Comparison of ENCODE assay signal across 8 cellular contexts in the genomic region with DNA sequence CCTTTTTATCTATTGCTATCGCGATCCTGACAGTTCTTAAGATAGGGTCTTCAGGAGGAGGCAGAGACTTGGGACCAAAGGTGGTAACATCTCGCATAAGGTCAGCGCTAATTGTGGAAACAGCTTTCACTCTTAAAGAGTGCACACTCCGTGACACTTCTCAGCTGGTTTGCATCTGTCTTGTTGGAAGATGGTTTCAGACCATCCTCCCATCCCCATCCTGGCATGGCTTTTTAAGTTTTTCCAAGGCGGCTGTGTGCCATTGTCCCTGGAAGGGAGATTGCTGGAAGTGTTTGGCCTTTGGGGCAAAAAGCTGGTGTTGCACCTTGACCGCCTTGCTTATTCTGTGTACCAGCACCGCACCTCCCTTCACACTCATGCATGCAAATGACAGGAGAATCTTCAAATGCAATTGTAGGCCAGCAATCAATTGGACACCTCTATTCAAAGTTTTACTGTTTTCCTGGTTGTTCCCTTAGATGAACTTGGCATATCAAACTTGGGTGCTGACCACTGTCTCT. TPM values are rescaled to one million over a fixed set of nuclear protein-coding genes. Genes with fewer than 3 reads are reported as not detected.
A peak's percentile ranks its signal among the peaks of the same experiment; 100 is the strongest.
DNase-seq lines count a peak whose midpoint lies in the region; ATAC-seq and TF ChIP-seq lines count a peak whose summit lies in the region.

No MANE protein-coding gene starts in this region.

- H3K9me2 ChIP-seq in Loucy (replicated peaks; ENCODE audit: low read depth, low read length), result no peaks in the 10 kb centered on the region

- peak overlapping the region; percentile 94 for H3K4me3 ChIP-seq in BLaER1
- peak overlapping the region; percentile 81 for H3K4me3 ChIP-seq in Loucy (ENCODE audit: low read length, poor library complexity, severe bottlenecking)
- peak overlapping the region; percentile 71 to 95 (median 88) for H3K4me3 ChIP-seq in dorsolateral prefrontal cortex
- H3K4me3 ChIP-seq in mucosa of descending colon, result no peak overlapping the region

- peak in 1 of 10 donors; percentile 22 for DNase-seq in dorsolateral prefrontal cortex
- no peak for DNase-seq in NOMO-1 treated with dmso at 0.1 percent for 144 hours (lab: John Stamatoyannopoulos, UW; ENCODE audit: unreplicated experiment)
- DNase-seq in putamen (ENCODE audit: low spot score), result no peak
- no peak for DNase-seq in mucosa of descending colon
- DNase-seq in RPMI8226, result no peak

- H3K79me2 ChIP-seq in Loucy (ENCODE audit: insufficient read depth, low read length), result peaks cover 60% of the 10 kb centered on the region

- no peaks in the 10 kb centered on the region for H3K9me3 Mint-ChIP-seq in nephron

- no peaks in the 10 kb centered on the region for H3K36me3 Mint-ChIP-seq in nephron (ENCODE audit: low read depth)

- peaks cover 44% of the 10 kb centered on the region for H3K4me1 ChIP-seq in BLaER1
- peaks cover 56% of the 10 kb centered on the region for H3K4me1 ChIP-seq in Loucy (ENCODE audit: insufficient read depth, low read length, poor library complexity, severe bottlenecking)
- peaks cover 12% of the 10 kb centered on the region for H3K4me1 ChIP-seq in mucosa of descending colon (ENCODE audit: low read depth)

- H3K27me3 ChIP-seq in BLaER1 (no peaks in the 10 kb centered on the region), Loucy (ENCODE audit: insufficient read depth, low read length, poor library complexity, severe bottlenecking) (no peaks in the 10 kb centered on the region), dorsolateral prefrontal cortex (no peaks in the 10 kb centered on the region)

- no peaks in the 10 kb centered on the region for H3K9me3 ChIP-seq in BLaER1
- H3K9me3 ChIP-seq in Loucy (ENCODE audit: insufficient read depth, low read depth, low read length), result no peaks in the 10 kb centered on the region
- H3K9me3 ChIP-seq in mucosa of descending colon, result no peaks in the 10 kb centered on the region

- H3K4me2 ChIP-seq in BLaER1, result peak overlapping the region; percentile 89
- peak overlapping the region; percentile 88 for H3K4me2 ChIP-seq in Loucy (ENCODE audit: low read depth, low read length, poor library complexity, severe bottlenecking)

- H3K4me3 Mint-ChIP-seq in nephron, result peak overlapping the region; percentile 86 to 92 (median 87)

- H4K20me1 ChIP-seq in BLaER1 (peaks cover 59% of the 10 kb centered on the region), Loucy (ENCODE audit: insufficient read depth, low read length, poor library complexity, severe bottlenecking) (peaks cover 27% of the 10 kb centered on the region)

- H3F3A ChIP-seq in Loucy (ENCODE audit: low read depth), result no peaks in the 10 kb centered on the region

- no peaks in the 10 kb centered on the region for H3K27me3 Mint-ChIP-seq in nephron (ENCODE audit: low read depth)

- intact Hi-C loops in dorsolateral prefrontal cortex (cut with DNase I) (loop anchor here (5.0 to 10.0 kb wide), 3 partner anchors 129 to 1748 kb away; partner anchors contain the start of gene MRM1 (in 1 of the 2)), mucosa of descending colon (cut with DNase I, micrococcal nuclease) (no loop called here)

- peak overlapping the region; percentile 67; the same call in 1 of the 2 replicates for H2AFZ ChIP-seq in Loucy (ENCODE audit: low read length)

- peak overlapping the region; percentile 92 for H3K9ac ChIP-seq in BLaER1
- peak overlapping the region; percentile 81 for H3K9ac ChIP-seq in Loucy (ENCODE audit: low read depth, low read length, poor library complexity, severe bottlenecking)

- 0 out of 2 replicates have a peak, but pooled peaks cover 6% of the 10 kb centered on the region for H3K36me3 ChIP-seq in BLaER1
- no peaks in the 10 kb centered on the region for H3K36me3 ChIP-seq in Loucy (ENCODE audit: insufficient read depth, low read length)
- no peaks in the 10 kb centered on the region for H3K36me3 ChIP-seq in mucosa of descending colon (ENCODE audit: low read depth)

- no peak for ATAC-seq in mucosa of descending colon

- peaks cover 46% of the 10 kb centered on the region for H3K4me1 Mint-ChIP-seq in nephron

- H3K27ac Mint-ChIP-seq in nephron, result peak overlapping the region; percentile 9 to 53 (median 40)

- H3K27ac ChIP-seq in BLaER1 (0 out of 2 replicates have a peak overlapping the region, but pooled peaks have one; percentile 89), dorsolateral prefrontal cortex (peak overlapping the region in 47 of 59 donors; percentile 11 to 95 (median 85))

- TF ChIP-seq CTCF in Loucy (conservative IDR thresholded peaks at IDR 0.05; ENCODE audit: low read length), result no peak
- TF ChIP-seq CTCF in dorsolateral prefrontal cortex (IDR thresholded peaks at IDR 0.05 in 54 of 56, conservative IDR thresholded peaks at IDR 0.05 in 2 of 56; ENCODE audit: low read depth in 1 of 56, partially characterized antibody in 56 of 56), result no peak
- TF ChIP-seq CTCF in nephron (IDR thresholded peaks at IDR 0.05; ENCODE audit: unreplicated experiment in 3 of 3), result no peak
- no peak for TF ChIP-seq CTCF in mucosa of descending colon (IDR thresholded peaks at IDR 0.05)

RNA-seq across cellular contexts. Expression of gene SOCS7, which starts 1.5 kb away (rescaled TPM):
- total RNA-seq in dorsolateral prefrontal cortex (10 to 100 TPM; 34.3 to 82.0 (median 51.3) TPM), mucosa of descending colon (10 to 100 TPM; 11.4 to 26.2 (median 16.1) TPM)

RNA-seq across cellular contexts. Expression of gene GPR179, which starts 9.4 kb away (rescaled TPM):
- total RNA-seq in dorsolateral prefrontal cortex, result 10 to 100 TPM in 66 of 120 experiments, 1 to 10 TPM in 54; 3.5 to 22.7 (median 10.9) TPM
- total RNA-seq in mucosa of descending colon, result under 1 TPM; 0.02 to 0.38 (median 0.09) TPM

RNA-seq across cellular contexts. Expression of gene MRPL45, which starts 56.2 kb away (rescaled TPM):
- total RNA-seq in dorsolateral prefrontal cortex (10 to 100 TPM; 14.5 to 30.6 (median 22.6) TPM), mucosa of descending colon (10 to 100 TPM; 25.7 to 28.1 (median 27.9) TPM)

Comparison
In these comparisons a context has a peak if more than half of its experiments do, and no peak if none do; other contexts are left out.
1. intact Hi-C loops: an anchor here in dorsolateral prefrontal cortex (5.0 to 10.0 kb wide); none called in mucosa of descending colon.